23 cellular contexts compared by ENCODE assay signal in the genomic region with DNA sequence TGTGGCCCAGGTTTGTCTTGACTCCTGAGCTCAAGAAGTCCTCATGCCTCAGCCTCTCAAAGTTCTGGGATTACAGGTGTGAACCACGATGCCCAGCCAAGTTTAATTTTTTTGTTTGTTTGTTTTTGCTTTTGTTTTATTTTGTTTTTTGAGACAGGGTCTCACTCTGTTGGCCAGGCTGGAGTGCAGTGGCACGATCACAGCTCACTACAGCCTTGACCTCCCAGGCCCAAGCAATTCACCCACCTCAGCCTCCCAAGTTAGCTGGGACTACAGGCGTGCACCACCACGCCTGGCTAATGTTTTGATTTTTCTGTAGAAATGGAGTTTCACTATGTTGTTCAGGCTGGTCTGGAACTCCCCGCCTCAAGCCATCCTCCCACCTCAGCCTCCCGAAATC. TPM values are rescaled to one million over a fixed set of nuclear protein-coding genes. Genes with fewer than 3 reads are reported as not detected.
DNase-seq lines count a peak whose midpoint lies in the region; ATAC-seq, FAIRE-seq and TF ChIP-seq lines count a peak whose summit lies in the region.
"Had no signal": no experiment of that assay in that cellular context is flagged by ENCODE, and none has a peak within 500 bp of the region (broad histone marks: within the 10 kb centered on the region; RNA-seq: fewer than 3 reads in every experiment).

No MANE protein-coding gene starts in this region.

- H3K27me3 ChIP-seq in HL-60 (ENCODE audit: insufficient read depth, poor library complexity, severe bottlenecking) (no peaks in the 10 kb centered on the region), SJSA1 (replicated peaks) (no peaks in the 10 kb centered on the region), thymus (ENCODE audit: control insufficient read depth, insufficient read depth) (no peaks in the 10 kb centered on the region)
- no peaks in the 10 kb centered on the region for H3K27me3 ChIP-seq in naive thymus-derived CD4-positive, alpha-beta T cell (ENCODE audit: control insufficient read depth in 2 of 2, insufficient read depth in 2 of 2, low read length in 2 of 2)
- H3K27me3 ChIP-seq: BE2C, MG63 had no signal

- no peak for DNase-seq in activated CD8-positive, alpha-beta T cell treated with anti-CD3 and anti-CD28 coated beads, Interleukin-2, amount 10 ng/mL, durations not matched to agents 7 days and 5 days
- no peak for DNase-seq in activated CD8-positive, alpha-beta T cell treated with anti-CD3 and anti-CD28 coated beads for 36 hours
- DNase-seq in HL-60 (ENCODE audit: low read depth in 1 of 2, low spot score in 1 of 2) (no peak), SJSA1 (ENCODE audit: low read depth in 1 of 2, low spot score in 2 of 2) (no peak), HT-29 (ENCODE audit: low spot score) (no peak), kidney (no peak)
- DNase-seq in naive thymus-derived CD4-positive, alpha-beta T cell: no peak
- DNase-seq: 8988T, ACHN, BE2C, H7, MG63, NCI-H1694, NCI-H2029 treated with DMSO at 0.1 percent for 48 hours, NCI-H446 treated with DMSO at 0.1 percent for 48 hours, NCI-H526, SHP77 had no signal

- H3K27ac ChIP-seq in HL-60 (replicated peaks): peak overlapping the region; percentile 73
- H3K27ac ChIP-seq in SJSA1: 0 out of 2 replicates have a peak overlapping the region, but pooled peaks have one; percentile 19
- H3K27ac ChIP-seq in thymus (ENCODE audit: low read depth): peak overlapping the region; percentile 78
- no peak overlapping the region for H3K27ac ChIP-seq in naive thymus-derived CD4-positive, alpha-beta T cell (ENCODE audit: low read depth, low read length)
- no peak overlapping the region for H3K27ac ChIP-seq in kidney (ENCODE audit: low read depth in 2 of 2, low read length in 2 of 2)
- H3K27ac ChIP-seq: RWPE1 had no signal

- TF ChIP-seq CTCF in activated CD8-positive, alpha-beta T cell treated with anti-CD3 and anti-CD28 coated beads for 36 hours (IDR thresholded peaks at IDR 0.05): no peak
- TF ChIP-seq CTCF in HL-60 (IDR thresholded peaks at IDR 0.05; ENCODE audit: insufficient read depth, low read length) (no peak), kidney (IDR thresholded peaks at IDR 0.05; ENCODE audit: borderline replicate concordance, extremely low read depth, insufficient read depth) (no peak)

- peak overlapping the region; percentile 71 for H3K27ac Mint-ChIP-seq in activated CD8-positive, alpha-beta T cell treated with anti-CD3 and anti-CD28 coated beads, Interleukin-2, amount 10 ng/mL, durations not matched to agents 7 days and 5 days
- no peak overlapping the region for H3K27ac Mint-ChIP-seq in activated CD8-positive, alpha-beta T cell treated with anti-CD3 and anti-CD28 coated beads for 36 hours
- no peak overlapping the region for H3K27ac Mint-ChIP-seq in naive thymus-derived CD4-positive, alpha-beta T cell
- H3K27ac Mint-ChIP-seq: IgD-negative memory B cell had no signal

- no peaks in the 10 kb centered on the region for H3K36me3 ChIP-seq in SJSA1
- H3K36me3 ChIP-seq in thymus (ENCODE audit: control insufficient read depth, insufficient read depth): no peaks in the 10 kb centered on the region
- H3K36me3 ChIP-seq in naive thymus-derived CD4-positive, alpha-beta T cell (ENCODE audit: control insufficient read depth in 2 of 3, insufficient read depth in 3 of 3, low read length in 3 of 3): no peaks in the 10 kb centered on the region
- no peaks in the 10 kb centered on the region for H3K36me3 ChIP-seq in kidney (ENCODE audit: control insufficient read depth in 1 of 2, insufficient read depth in 2 of 2, low read length in 2 of 2)
- H3K36me3 ChIP-seq: BE2C, MG63 had no signal

- H3K4me3 ChIP-seq in HL-60 (replicated peaks; ENCODE audit: insufficient read depth, low read length): no peak overlapping the region
- H3K4me3 ChIP-seq in SJSA1: no peak overlapping the region
- H3K4me3 ChIP-seq in thymus (ENCODE audit: low read length): no peak overlapping the region
- no peak overlapping the region for H3K4me3 ChIP-seq in naive thymus-derived CD4-positive, alpha-beta T cell (ENCODE audit: low read length)
- H3K4me3 ChIP-seq in kidney (ENCODE audit: low read length in 2 of 2): no peak overlapping the region
- H3K4me3 ChIP-seq: MG63 had no signal

- no peaks in the 10 kb centered on the region for H3K36me3 Mint-ChIP-seq in activated CD8-positive, alpha-beta T cell treated with anti-CD3 and anti-CD28 coated beads, Interleukin-2, amount 10 ng/mL, durations not matched to agents 7 days and 5 days (ENCODE audit: low read depth)
- no peaks in the 10 kb centered on the region for H3K36me3 Mint-ChIP-seq in activated CD8-positive, alpha-beta T cell treated with anti-CD3 and anti-CD28 coated beads for 36 hours (ENCODE audit: low read depth)
- H3K36me3 Mint-ChIP-seq in naive thymus-derived CD4-positive, alpha-beta T cell: no peaks in the 10 kb centered on the region
- H3K36me3 Mint-ChIP-seq: CD4-positive, CD25-positive, alpha-beta regulatory T cell; IgD-negative memory B cell had no signal

- peaks cover 49% of the 10 kb centered on the region for H3K4me1 ChIP-seq in SJSA1 (replicated peaks)
- peaks cover 10% of the 10 kb centered on the region for H3K4me1 ChIP-seq in thymus (ENCODE audit: control insufficient read depth, insufficient read depth, low read length)
- H3K4me1 ChIP-seq in naive thymus-derived CD4-positive, alpha-beta T cell (ENCODE audit: control insufficient read depth in 2 of 2, insufficient read depth in 2 of 2, low read length in 2 of 2): peaks cover 0 to 5% of the 10 kb centered on the region in 2 donors
- H3K4me1 ChIP-seq in kidney (ENCODE audit: control insufficient read depth in 1 of 2, insufficient read depth in 1 of 2, low read depth in 1 of 2, low read length in 2 of 2): no peaks in the 10 kb centered on the region
- H3K4me1 ChIP-seq: BE2C had no signal

- 88% methylated on average over 6 of the region's 6 CpGs for WGBS in thymus

- intact Hi-C loops in activated CD8-positive, alpha-beta T cell treated with anti-CD3 and anti-CD28 coated beads for 36 hours (cut with micrococcal nuclease): no loop called here
- intact Hi-C loops in naive thymus-derived CD4-positive, alpha-beta T cell (cut with micrococcal nuclease): no loop called here
- intact Hi-C loops in kidney (cut with DNase I): no loop called here

- no peaks in the 10 kb centered on the region for H3K9me3 Mint-ChIP-seq in activated CD8-positive, alpha-beta T cell treated with anti-CD3 and anti-CD28 coated beads, Interleukin-2, amount 10 ng/mL, durations not matched to agents 7 days and 5 days (ENCODE audit: insufficient read depth)
- no peaks in the 10 kb centered on the region for H3K9me3 Mint-ChIP-seq in activated CD8-positive, alpha-beta T cell treated with anti-CD3 and anti-CD28 coated beads for 36 hours
- H3K9me3 Mint-ChIP-seq in naive thymus-derived CD4-positive, alpha-beta T cell: no peaks in the 10 kb centered on the region
- H3K9me3 Mint-ChIP-seq: CD4-positive, CD25-positive, alpha-beta regulatory T cell; IgD-negative memory B cell had no signal

- H3K9me3 ChIP-seq in SJSA1 (replicated peaks): no peaks in the 10 kb centered on the region
- no peaks in the 10 kb centered on the region for H3K9me3 ChIP-seq in thymus (ENCODE audit: control insufficient read depth)
- no peaks in the 10 kb centered on the region for H3K9me3 ChIP-seq in naive thymus-derived CD4-positive, alpha-beta T cell (ENCODE audit: control insufficient read depth in 2 of 3, low read length in 3 of 3)
- no peaks in the 10 kb centered on the region for H3K9me3 ChIP-seq in kidney (ENCODE audit: control insufficient read depth in 1 of 2, low read length in 2 of 2)
- H3K9me3 ChIP-seq: BE2C, MG63 had no signal

- no peak for ATAC-seq in activated CD8-positive, alpha-beta T cell treated with anti-CD3 and anti-CD28 coated beads, Interleukin-2, amount 10 ng/mL, durations not matched to agents 7 days and 5 days
- no peak for ATAC-seq in activated CD8-positive, alpha-beta T cell treated with anti-CD3 and anti-CD28 coated beads for 36 hours
- no peak for ATAC-seq in naive thymus-derived CD4-positive, alpha-beta T cell
- ATAC-seq: Panc1 had no signal

- CTCF ChIA-PET in activated CD8-positive, alpha-beta T cell treated with anti-CD3 and anti-CD28 coated beads, Interleukin-2, amount 10 ng/mL, durations not matched to agents 7 days and 5 days (lab: Charles Lee): interaction anchor here (1.5 to 2.8 kb wide), 3 partner anchors 10 to 241 kb away, joined by 3 to 11 read pairs (median 11); no protein-coding TSS in a partner anchor
- CTCF ChIA-PET in activated CD8-positive, alpha-beta T cell treated with anti-CD3 and anti-CD28 coated beads for 36 hours (lab: Charles Lee): interaction anchor here (0.7 to 4.8 kb wide), 2 partner anchors 10 to 19 kb away, joined by 3 to 28 read pairs; no protein-coding TSS in a partner anchor
- CTCF ChIA-PET in naive thymus-derived CD4-positive, alpha-beta T cell (lab: Charles Lee): no interaction called here

- POLR2A ChIA-PET in activated CD8-positive, alpha-beta T cell treated with anti-CD3 and anti-CD28 coated beads, Interleukin-2, amount 10 ng/mL, durations not matched to agents 7 days and 5 days (lab: Charles Lee): interaction anchor here (1.5 kb wide), 1 partner anchor 29 kb away, joined by 3 read pairs; a partner anchor contains a TSS
- POLR2A ChIA-PET in activated CD8-positive, alpha-beta T cell treated with anti-CD3 and anti-CD28 coated beads for 36 hours (lab: Charles Lee): no interaction called here
- POLR2A ChIA-PET in naive thymus-derived CD4-positive, alpha-beta T cell (lab: Charles Lee): no interaction called here

- H3K9ac ChIP-seq in kidney (ENCODE audit: low read length in 2 of 2): no peak overlapping the region

- no peak for FAIRE-seq in kidney (lab: Jason Lieb, UNC)
- FAIRE-seq: G401.6 had no signal

- no peaks in the 10 kb centered on the region for H3K27me3 Mint-ChIP-seq in activated CD8-positive, alpha-beta T cell treated with anti-CD3 and anti-CD28 coated beads, Interleukin-2, amount 10 ng/mL, durations not matched to agents 7 days and 5 days (ENCODE audit: low read depth)
- H3K27me3 Mint-ChIP-seq in activated CD8-positive, alpha-beta T cell treated with anti-CD3 and anti-CD28 coated beads for 36 hours: no peaks in the 10 kb centered on the region
- H3K27me3 Mint-ChIP-seq in naive thymus-derived CD4-positive, alpha-beta T cell: peaks cover 0 to 2% (median 0%) of the 10 kb centered on the region in 5 donors
- H3K27me3 Mint-ChIP-seq: IgD-negative memory B cell had no signal

- H3K4me3 Mint-ChIP-seq in activated CD8-positive, alpha-beta T cell treated with anti-CD3 and anti-CD28 coated beads, Interleukin-2, amount 10 ng/mL, durations not matched to agents 7 days and 5 days: no peak overlapping the region
- no peak overlapping the region for H3K4me3 Mint-ChIP-seq in activated CD8-positive, alpha-beta T cell treated with anti-CD3 and anti-CD28 coated beads for 36 hours
- H3K4me3 Mint-ChIP-seq in naive thymus-derived CD4-positive, alpha-beta T cell: no peak overlapping the region
- H3K4me3 Mint-ChIP-seq: CD4-positive, CD25-positive, alpha-beta regulatory T cell; IgD-negative memory B cell had no signal

- H3K4me1 Mint-ChIP-seq in activated CD8-positive, alpha-beta T cell treated with anti-CD3 and anti-CD28 coated beads, Interleukin-2, amount 10 ng/mL, durations not matched to agents 7 days and 5 days (ENCODE audit: low read depth): peaks cover 22% of the 10 kb centered on the region
- peaks cover 15% of the 10 kb centered on the region for H3K4me1 Mint-ChIP-seq in activated CD8-positive, alpha-beta T cell treated with anti-CD3 and anti-CD28 coated beads for 36 hours (ENCODE audit: low read depth)
- peaks cover 13 to 28% (median 19%) of the 10 kb centered on the region in 7 donors for H3K4me1 Mint-ChIP-seq in naive thymus-derived CD4-positive, alpha-beta T cell

RNA-seq across cellular contexts. Expression of a gene that starts 29.4 kb away (rescaled TPM):
- total RNA-seq in activated CD8-positive, alpha-beta T cell treated with anti-CD3 and anti-CD28 coated beads, Interleukin-2, amount 10 ng/mL, durations not matched to agents 7 days and 5 days: 10 to 100 TPM; 58.7 to 62.7 TPM
- 10 to 100 TPM; 71.8 to 75.8 TPM for total RNA-seq in activated CD8-positive, alpha-beta T cell treated with anti-CD3 and anti-CD28 coated beads for 36 hours
- 127 TPM in 2 replicates for total RNA-seq in SJSA1 (2014; rRNA removed; shearing (Covaris generic))
- polyA plus RNA-seq in thymus: 144 TPM
- total RNA-seq in HT-29 (2014; rRNA removed; shearing (Covaris generic)): 89.5 and 97.9 TPM in 2 replicates
- 10 to 100 TPM; 48.8 to 78.6 (median 65.8) TPM for total RNA-seq in naive thymus-derived CD4-positive, alpha-beta T cell
- 10 to 100 TPM; 53.6 to 61.4 TPM for polyA plus RNA-seq in naive thymus-derived CD4-positive, alpha-beta T cell
- 166 TPM for total RNA-seq in kidney
- polyA plus RNA-seq in kidney (ENCODE audit: insufficient read depth, low read depth, low replicate concordance): 194 TPM

Comparison
In these comparisons a context has a peak if more than half of its experiments do, and no peak if none do; other contexts are left out.
1. H3K27ac ChIP-seq: peak in HL-60 (single experiment), SJSA1 (single experiment) and thymus (single experiment); none in naive thymus-derived CD4-positive, alpha-beta T cell (single experiment) and kidney (0 of 2).